ENCODE assay signal across 18 cellular contexts in genomic region chr16:31224092-31224955, GRCh38. TPM values are rescaled to one million over a fixed set of nuclear protein-coding genes. Genes with fewer than 3 reads are reported as not detected.
A peak's percentile ranks its signal among the peaks of the same experiment; 100 is the strongest.
DNase-seq lines count a peak whose midpoint lies in the region; ATAC-seq and TF ChIP-seq lines count a peak whose summit lies in the region.
"Had no signal": no experiment of that assay in that cellular context is flagged by ENCODE, and none has a peak within 500 bp of the region (broad histone marks: within the 10 kb centered on the region; RNA-seq: fewer than 3 reads in every experiment).

No MANE protein-coding gene starts in this region.

- no CpG with 5 or more reads among the region's 80 CpGs for WGBS in H9 (ENCODE audit: extremely low coverage, insufficient read length, low lambda C conversion rate)
- WGBS in neuronal stem cell (ENCODE audit: extremely low coverage in 2 of 2, insufficient read length in 2 of 2, insufficient replicate concordance in 1 of 2), 2 donors = no CpG with 5 or more reads among the region's 80 CpGs

- DNase-seq in AG08396 (ENCODE audit: low spot score) = peak; percentile 11
- peak; percentile 30 for DNase-seq in GM10266 (ENCODE audit: extremely low spot score)
- DNase-seq in H9 = peak; percentile 51
- no peak for DNase-seq in neuronal stem cell (ENCODE audit: low spot score)
- no peak for DNase-seq in NCI-H1092 (lab: John Stamatoyannopoulos, UW)
- DNase-seq in HT-29 (ENCODE audit: low spot score) = no peak
- no peak for DNase-seq in MV-4-11 (lab: John Stamatoyannopoulos, UW)
- DNase-seq: 8988T; CD4-positive, CD25-positive, alpha-beta regulatory T cell; DMS153; DMS79 treated with DMSO at 0.1 percent for 48 hours; EL; GOT3; KBM-7 had no signal

- no peaks in the 10 kb centered on the region for H3K23me2 ChIP-seq in H9 (ENCODE audit: insufficient read length, low read depth, low read length, poor library complexity, severe bottlenecking)

- no peaks in the 10 kb centered on the region for H3K79me2 ChIP-seq in H9 (ENCODE audit: insufficient read depth, low read length)

- H4K20me1 ChIP-seq in H9 (ENCODE audit: control insufficient read depth, insufficient read depth, insufficient read length) = no peaks in the 10 kb centered on the region
- H4K20me1 ChIP-seq: BLaER1 treated with 17β-estradiol and CSF1 and Interleukin-3, amounts not matched to agents 10 nM and 100 nM had no signal

- no peak overlapping the region for H3T11ph ChIP-seq in H9 (ENCODE audit: low read length)

- TF ChIP-seq CTCF in GM10266 (IDR thresholded peaks at IDR 0.05; ENCODE audit: control insufficient read depth, insufficient read depth, low read depth, missing control alignments) (no peak), H9 (conservative IDR thresholded peaks at IDR 0.05) (no peak)

- H3K4me3 ChIP-seq in neuronal stem cell (ENCODE audit: low read length in 2 of 2) = no peak overlapping the region
- H3K4me3 ChIP-seq: BLaER1 treated with 17β-estradiol and CSF1 and Interleukin-3, amounts not matched to agents 10 nM and 100 nM had no signal

- no peak overlapping the region for H3K18ac ChIP-seq in H9 (ENCODE audit: insufficient read length, low read depth, low read length)
- H3K18ac ChIP-seq in neuronal stem cell (ENCODE audit: low read length) = peak overlapping the region; percentile 28

- H3K79me1 ChIP-seq in H9 (ENCODE audit: insufficient read depth, low read depth, low read length, poor library complexity, severe bottlenecking) (no peaks in the 10 kb centered on the region), neuronal stem cell (ENCODE audit: low read depth, low read length) (no peaks in the 10 kb centered on the region)

- no peak overlapping the region for H3K56ac ChIP-seq in H9 (ENCODE audit: insufficient read length, low read depth, low read length)

- H3K23ac ChIP-seq in H9 (ENCODE audit: insufficient read length, low read depth, low read length) (no peak overlapping the region), neuronal stem cell (ENCODE audit: low read depth, low read length, poor library complexity) (no peak overlapping the region)

- no peak overlapping the region for H2BK15ac ChIP-seq in H9 (ENCODE audit: low read depth, low read length)
- no peak overlapping the region for H2BK15ac ChIP-seq in neuronal stem cell (ENCODE audit: low read length)

- H3K14ac ChIP-seq in H9 (ENCODE audit: insufficient read depth, low read length) = no peak overlapping the region
- no peak overlapping the region for H3K14ac ChIP-seq in neuronal stem cell (ENCODE audit: low read length)

- H3K36me3 ChIP-seq in neuronal stem cell (replicated peaks in 1 of 2; ENCODE audit: control insufficient read depth in 2 of 2, insufficient read depth in 2 of 2, low read length in 2 of 2) = no peaks in the 10 kb centered on the region
- H3K36me3 ChIP-seq: BLaER1 treated with 17β-estradiol and CSF1 and Interleukin-3, amounts not matched to agents 10 nM and 100 nM had no signal

- H3K4ac ChIP-seq in H9 (ENCODE audit: low read depth, low read length) (no peak overlapping the region), neuronal stem cell (ENCODE audit: low read length) (no peak overlapping the region)

- no peak overlapping the region for H3K27ac ChIP-seq in H9 (ENCODE audit: insufficient read length, low read depth, low read length)
- H3K27ac ChIP-seq in neuronal stem cell (replicated peaks; ENCODE audit: low read length) = no peak overlapping the region
- H3K27ac ChIP-seq: BLaER1 treated with 17β-estradiol and CSF1 and Interleukin-3, amounts not matched to agents 10 nM and 100 nM had no signal

- H2AK5ac ChIP-seq in H9 (ENCODE audit: insufficient read length, low read length) = no peak overlapping the region
- H2AK5ac ChIP-seq in neuronal stem cell (ENCODE audit: low read depth, low read length) = peak overlapping the region; percentile 52

- no peak overlapping the region for H2BK12ac ChIP-seq in H9 (ENCODE audit: insufficient read length, low read depth, low read length)
- H2BK12ac ChIP-seq in neuronal stem cell (ENCODE audit: low read length) = peak overlapping the region; percentile 31

- no peaks in the 10 kb centered on the region for H3K9me3 ChIP-seq in H9 (ENCODE audit: control insufficient read depth, low read depth, low read length)
- H3K9me3 ChIP-seq in neuronal stem cell (replicated peaks in 1 of 2; ENCODE audit: control insufficient read depth in 2 of 2, insufficient read depth in 1 of 2, low read depth in 1 of 2, low read length in 2 of 2) = no peaks in the 10 kb centered on the region
- H3K9me3 ChIP-seq: BLaER1 treated with 17β-estradiol and CSF1 and Interleukin-3, amounts not matched to agents 10 nM and 100 nM had no signal

- no peak overlapping the region for H3K4me2 ChIP-seq in H9 (ENCODE audit: insufficient read depth, insufficient read length, low read length)
- no peak overlapping the region for H3K4me2 ChIP-seq in neuronal stem cell (ENCODE audit: insufficient read depth, low read length, poor library complexity, severe bottlenecking)
- H3K4me2 ChIP-seq: BLaER1 treated with 17β-estradiol and CSF1 and Interleukin-3, amounts not matched to agents 10 nM and 100 nM had no signal

- H2BK20ac ChIP-seq in H9 (ENCODE audit: low read depth, low read length, poor library complexity, severe bottlenecking) = no peak overlapping the region

- H2BK120ac ChIP-seq in H9 (ENCODE audit: low read depth, low read length, poor library complexity, severe bottlenecking) (no peak overlapping the region), neuronal stem cell (ENCODE audit: low read depth, low read length) (no peak overlapping the region)

- H2AFZ ChIP-seq in H9 (ENCODE audit: low read length) = no peak overlapping the region
- no peak overlapping the region for H2AFZ ChIP-seq in neuronal stem cell (ENCODE audit: low read length)

- H2BK5ac ChIP-seq in H9 (ENCODE audit: insufficient read length, low read length) = no peak overlapping the region
- H2BK5ac ChIP-seq in neuronal stem cell (ENCODE audit: low read length) = no peak overlapping the region

- no peak overlapping the region; a peak in 1 of 7 replicates for H3K27ac Mint-ChIP-seq in H9
- H3K27ac Mint-ChIP-seq: CD4-positive, CD25-positive, alpha-beta regulatory T cell had no signal

- H3K27me3 Mint-ChIP-seq in H9 (ENCODE audit: low read depth) = peaks cover 11% of the 10 kb centered on the region

- ATAC-seq in GM18858 (IDR thresholded peaks at IDR 0.05; ENCODE audit: unreplicated experiment) = no peak
- ATAC-seq: HCT116 had no signal

- no peak overlapping the region for H4K8ac ChIP-seq in H9 (replicated peaks; ENCODE audit: insufficient read length, low read depth, low read length)
- no peak overlapping the region for H4K8ac ChIP-seq in neuronal stem cell (ENCODE audit: low read depth, low read length)

- H4K91ac ChIP-seq in H9 (ENCODE audit: insufficient read length, low read depth, low read length) = no peak overlapping the region
- H4K91ac ChIP-seq in neuronal stem cell (ENCODE audit: low read depth, low read length, poor library complexity) = no peak overlapping the region

- no peak overlapping the region for H4K5ac ChIP-seq in H9 (ENCODE audit: insufficient read length, low read depth, low read length)

- H3K4me1 ChIP-seq in H9 (ENCODE audit: insufficient read depth, low read length) = no peaks in the 10 kb centered on the region; the same call in 1 of the 2 replicates
- no peaks in the 10 kb centered on the region for H3K4me1 ChIP-seq in neuronal stem cell (ENCODE audit: control insufficient read depth in 2 of 2, insufficient read depth in 1 of 2, low read depth in 1 of 2, low read length in 2 of 2)

- no peak overlapping the region for H3K9ac ChIP-seq in H9 (ENCODE audit: extremely low read depth, insufficient read length, low read length)
- H3K9ac ChIP-seq in neuronal stem cell (ENCODE audit: low read depth, low read length, poor library complexity) = no peak overlapping the region
- H3K9ac ChIP-seq: BLaER1 treated with 17β-estradiol and CSF1 and Interleukin-3, amounts not matched to agents 10 nM and 100 nM had no signal

- H3K4me1 Mint-ChIP-seq in H9 = peaks cover 3% of the 10 kb centered on the region in 2 experiments; a peak in 1 of 4 replicates
- H3K4me1 Mint-ChIP-seq: CD4-positive, CD25-positive, alpha-beta regulatory T cell had no signal

- H3K27me3 ChIP-seq in H9 (ENCODE audit: insufficient read depth, low read length) (no peaks in the 10 kb centered on the region), neuronal stem cell (ENCODE audit: control insufficient read depth in 3 of 3, insufficient read depth in 3 of 3, low read depth in 1 of 3, low read length in 3 of 3) (peaks cover 0 to 19% (median 3%) of the 10 kb centered on the region in 3 experiments)

- no peak overlapping the region for H3K4me3 Mint-ChIP-seq in H9
- H3K4me3 Mint-ChIP-seq: CD4-positive, CD25-positive, alpha-beta regulatory T cell had no signal

- H3K36me3 Mint-ChIP-seq in H9 (ENCODE audit: insufficient read depth in 1 of 3, low read depth in 3 of 3) = no peaks in the 10 kb centered on the region
- H3K36me3 Mint-ChIP-seq: CD4-positive, CD25-positive, alpha-beta regulatory T cell had no signal

- no peaks in the 10 kb centered on the region for H3K9me3 Mint-ChIP-seq in H9

RNA-seq across cellular contexts. Expression of gene PYDC1, which starts 7.4 kb away (rescaled TPM):
- total RNA-seq in H9 (2021) = 0.70 and 2.1 TPM in 2 replicates
- polyA plus RNA-seq in neuronal stem cell (2013, experiment 1 of 2) = not detected
- polyA plus RNA-seq in neuronal stem cell (2013, experiment 2 of 2) = not detected
- total RNA-seq in HT-29 (2014; rRNA removed; shearing (Covaris generic)) = not detected in 2 replicates
- total RNA-seq: CD4-positive, CD25-positive, alpha-beta regulatory T cell; LHCN-M2 had no signal
- polyA plus RNA-seq: CD4-positive, CD25-positive, alpha-beta regulatory T cell had no signal

RNA-seq across cellular contexts. Expression of gene TRIM72, which starts 10.4 kb away (rescaled TPM):
- 1.2 and 1.3 TPM in 2 replicates for total RNA-seq in H9 (2021)
- polyA plus RNA-seq in neuronal stem cell (2013, experiment 1 of 2) = 0.03 TPM
- polyA plus RNA-seq in neuronal stem cell (2013, experiment 2 of 2) = 0.01 TPM
- 0.23 and 0.84 TPM in 2 replicates for total RNA-seq in HT-29 (2014; rRNA removed; shearing (Covaris generic))
- polyA plus RNA-seq: CD4-positive, CD25-positive, alpha-beta regulatory T cell had no signal

RNA-seq across cellular contexts. Expression of gene PYCARD, which starts 21.8 kb away (rescaled TPM):
- 37.5 and 38.5 TPM in 2 replicates for total RNA-seq in H9 (2021)
- 0.63 TPM for polyA plus RNA-seq in neuronal stem cell (2013, experiment 1 of 2)
- 0.40 TPM for polyA plus RNA-seq in neuronal stem cell (2013, experiment 2 of 2)
- 118 and 130 TPM in 2 replicates for total RNA-seq in HT-29 (2014; rRNA removed; shearing (Covaris generic))

RNA-seq across cellular contexts. Expression of gene ITGAM, which starts 35.5 kb away (rescaled TPM):
- 0.18 and 0.33 TPM in 2 replicates for total RNA-seq in H9 (2021)
- polyA plus RNA-seq in neuronal stem cell (2013, experiment 1 of 2) = 0.01 TPM
- 0.01 TPM for polyA plus RNA-seq in neuronal stem cell (2013, experiment 2 of 2)
- 4.3 and 5.1 TPM in 2 replicates for total RNA-seq in HT-29 (2014; rRNA removed; shearing (Covaris generic))

RNA-seq across cellular contexts. Expression of gene FUS, which starts 44.4 kb away (rescaled TPM):
- total RNA-seq in H9 (2021) = 953 and 1,034 TPM in 2 replicates
- 541 TPM for polyA plus RNA-seq in neuronal stem cell (2013, experiment 1 of 2)
- polyA plus RNA-seq in neuronal stem cell (2013, experiment 2 of 2) = 569 TPM
- total RNA-seq in HT-29 (2014; rRNA removed; shearing (Covaris generic)) = 34.0 and 36.5 TPM in 2 replicates

Comparison
In these comparisons a context has a peak if more than half of its experiments do, and no peak if none do; other contexts are left out.
1. DNase-seq: peak in AG08396 (single experiment), GM10266 (single experiment) and H9 (single experiment); none in neuronal stem cell (single experiment), NCI-H1092 (single experiment), HT-29 (single experiment) and MV-4-11 (single experiment).